ENCODE assay signal across 16 cellular contexts in the genomic region with DNA sequence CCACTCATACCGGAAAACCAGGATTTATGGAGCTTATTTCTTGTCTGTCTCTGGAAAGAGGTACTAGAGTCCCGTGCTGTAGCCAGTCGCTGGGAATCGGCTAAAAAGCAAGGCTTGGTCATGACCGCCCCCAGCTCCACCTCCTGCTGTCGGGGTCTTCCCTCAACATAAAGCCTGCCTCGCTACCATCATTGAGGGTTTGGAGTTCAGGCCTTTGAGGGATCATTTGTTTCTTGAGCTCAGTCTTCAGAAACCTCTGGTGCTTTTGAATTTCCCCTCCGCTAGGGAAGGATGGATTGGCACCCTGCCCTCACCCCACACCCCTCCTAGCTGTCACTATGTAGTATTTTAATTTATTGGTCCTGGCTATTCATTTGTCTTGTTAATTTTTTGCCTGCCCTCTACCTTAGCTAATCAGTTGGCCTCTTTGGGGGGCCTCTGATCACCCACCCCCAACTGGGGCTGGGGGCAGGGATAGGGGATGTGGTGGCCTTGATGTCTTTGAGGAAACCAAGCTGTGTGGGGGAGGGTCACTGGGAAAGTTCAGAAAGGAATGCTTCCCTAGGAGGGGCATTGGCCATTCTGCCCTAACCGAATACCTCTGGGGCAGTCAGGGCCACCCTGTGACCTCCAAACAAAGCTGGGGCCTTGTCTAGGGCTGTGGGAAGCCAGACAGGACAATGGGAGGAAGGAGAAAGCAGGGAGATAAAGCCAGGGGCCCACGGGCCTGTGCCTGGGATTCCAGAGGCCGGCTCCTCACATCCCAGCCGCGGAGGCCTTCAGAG.
DNase-seq lines count a peak whose midpoint lies in the region; ATAC-seq and TF ChIP-seq lines count a peak whose summit lies in the region.
"Had no signal": no experiment of that assay in that cellular context is flagged by ENCODE, and none has a peak within 500 bp of the region (broad histone marks: within the 10 kb centered on the region; RNA-seq: fewer than 3 reads in every experiment).

No MANE protein-coding gene starts in this region.

- 12% methylated on average over 12 of the region's 13 CpGs for WGBS in HUES64
- WGBS in esophagus squamous epithelium, 2 donors = 77 to 81% methylated on average over 12 to 13 of the region's 13 CpGs

- H3K4me1 ChIP-seq in HUES64 (ENCODE audit: insufficient read depth, low read length) (peaks cover 32% of the 10 kb centered on the region), esophagus squamous epithelium (peaks cover 0 to 21% (median 0%) of the 10 kb centered on the region in 3 donors)

- H3K36me3 ChIP-seq in HUES64 (ENCODE audit: insufficient read depth, low read length) (no peaks in the 10 kb centered on the region), esophagus squamous epithelium (no peaks in the 10 kb centered on the region)
- H3K36me3 ChIP-seq: ovary had no signal

- DNase-seq in esophagus squamous epithelium (lab: John Stamatoyannopoulos, UW) (no peak), left lobe of liver (ENCODE audit: low spot score) (peak; percentile 48), pulmonary artery endothelial cell (ENCODE audit: low read depth, low spot score) (peak; percentile 79), occipital lobe (lab: John Stamatoyannopoulos, UW) (no peak)
- DNase-seq in stimulated activated naive CD4-positive, alpha-beta T cell treated with Interleukin-2 at 50 U/mL for 16 hours (lab: John Stamatoyannopoulos, UW) = no peak
- no peak for DNase-seq in activated CD4-positive, alpha-beta T cell treated with anti-CD3 and anti-CD28 coated beads, Interleukin-2, amount 50 U/mL, for 4 hours
- DNase-seq: activated CD8-positive, alpha-beta T cell treated with anti-CD3 and anti-CD28 coated beads for 36 hours; HCEC 1CT; midbrain; MV-4-11; NCI-H69; ovary; stimulated activated naive CD8-positive, alpha-beta T cell treated with anti-CD3 and anti-CD28 coated beads, Interleukin-15, amount 100 ng/mL, for 72 hours had no signal

- intact Hi-C loops in esophagus squamous epithelium (cut with DNase I) = no loop called here

- peak overlapping the region; percentile 47; the same call in 1 of the 2 replicates for H3K9ac ChIP-seq in HUES64 (ENCODE audit: low read depth, low read length)

- H3K27ac ChIP-seq in HUES64 (ENCODE audit: low read depth, low read length) (peak overlapping the region; percentile 92), esophagus squamous epithelium (peak overlapping the region in 3 of 4 donors; percentile 3 to 57 (median 42))
- H3K27ac ChIP-seq: ovary had no signal

- no peak for TF ChIP-seq CTCF in esophagus squamous epithelium (IDR thresholded peaks at IDR 0.05)

- ATAC-seq in left lobe of liver (peak; percentile 64), HG02885 (IDR thresholded peaks at IDR 0.05; ENCODE audit: poor library complexity, unreplicated experiment) (no peak)
- ATAC-seq: activated CD8-positive, alpha-beta T cell treated with anti-CD3 and anti-CD28 coated beads for 36 hours; esophagus mucosa; stimulated activated naive CD8-positive, alpha-beta T cell treated with anti-CD3 and anti-CD28 coated beads, Interleukin-15, amount 100 ng/mL, for 72 hours had no signal

- H3K4me3 ChIP-seq in HUES64 (ENCODE audit: low read length) (peak overlapping the region; percentile 10; the same call in 1 of the 2 replicates), esophagus squamous epithelium (no peak overlapping the region)
- H3K4me3 ChIP-seq: ovary had no signal

- H3K9me3 ChIP-seq in HUES64 (ENCODE audit: insufficient read depth, low read depth, low read length) (peaks cover 11% of the 10 kb centered on the region), esophagus squamous epithelium (no peaks in the 10 kb centered on the region)
- H3K9me3 ChIP-seq: ovary had no signal

- H3K27me3 ChIP-seq in HUES64 (ENCODE audit: insufficient read depth, low read length) (peaks cover 10% of the 10 kb centered on the region; the same call in 1 of the 2 replicates), esophagus squamous epithelium (no peaks in the 10 kb centered on the region)
- H3K27me3 ChIP-seq: ovary had no signal

- no peak for TF ChIP-seq POLR2A in esophagus squamous epithelium (IDR thresholded peaks at IDR 0.05)

Comparison
In these comparisons a context has a peak if more than half of its experiments do, and no peak if none do; other contexts are left out.
1. DNase-seq: peak in left lobe of liver (single experiment) and pulmonary artery endothelial cell (single experiment); none in esophagus squamous epithelium (single experiment), occipital lobe (single experiment), stimulated activated naive CD4-positive, alpha-beta T cell treated with Interleukin-2 at 50 U/mL for 16 hours (single experiment) and activated CD4-positive, alpha-beta T cell treated with anti-CD3 and anti-CD28 coated beads, Interleukin-2, amount 50 U/mL, for 4 hours (0 of 2).